20 cellular contexts compared by ENCODE assay signal in genomic region chr7:76342222-76342621, GRCh38. TPM values are rescaled to one million over a fixed set of nuclear protein-coding genes. Genes with fewer than 3 reads are reported as not detected.
DNase-seq lines count a peak whose midpoint lies in the region; ATAC-seq, FAIRE-seq and TF ChIP-seq lines count a peak whose summit lies in the region.
"Had no signal": no experiment of that assay in that cellular context is flagged by ENCODE, and none has a peak within 500 bp of the region (broad histone marks: within the 10 kb centered on the region; RNA-seq: fewer than 3 reads in every experiment).

No MANE protein-coding gene starts in this region.

- H3K27ac ChIP-seq in GM23338 (ENCODE audit: low read depth) (peak overlapping the region; percentile 68), K562 (ENCODE audit: extremely low read depth, low read depth, low read length) (peak overlapping the region; percentile 4; the same call in 2 of the 3 replicates)
- H3K27ac ChIP-seq: prostate gland had no signal

- H4K20me1 ChIP-seq in GM23338 (replicated peaks; ENCODE audit: insufficient read depth) (peaks cover 95% of the 10 kb centered on the region), K562 (replicated peaks; ENCODE audit: control insufficient read depth, insufficient read depth, low read length) (peaks cover 27% of the 10 kb centered on the region)

- H3K4me3 ChIP-seq in GM23338 (no peak overlapping the region), K562 (no peak overlapping the region)
- H3K4me3 ChIP-seq: heart left ventricle, MG63, prostate gland had no signal

- TF ChIP-seq RAD21 in K562 (CRISPR knock-in tag; conservative IDR thresholded peaks at IDR 0.05 in 1 of 2, IDR thresholded peaks at IDR 0.05 in 1 of 2) = no peak

- peak overlapping the region; percentile 1 for H3K27ac Mint-ChIP-seq in activated naive CD4-positive, alpha-beta T cell treated with anti-CD3 and anti-CD28 coated beads, Interleukin-2, amount 10 ng/mL, durations not matched to agents 7 days and 5 days
- H3K27ac Mint-ChIP-seq in GM23338 (no peak overlapping the region; the same call in 1 of the 2 replicates), progenitor cell of endocrine pancreas (peak overlapping the region; percentile 40)

- no peaks in the 10 kb centered on the region for H3K9me2 ChIP-seq in GM23338 (ENCODE audit: insufficient read depth)

- peaks cover 13% of the 10 kb centered on the region for H3F3A ChIP-seq in GM23338 (replicated peaks; ENCODE audit: low read depth)

- DNase-seq in activated naive CD4-positive, alpha-beta T cell treated with anti-CD3 and anti-CD28 coated beads, Interleukin-2, amount 10 ng/mL, durations not matched to agents 7 days and 5 days = no peak
- DNase-seq in activated naive CD4-positive, alpha-beta T cell treated with Interleukin-2 at 50 U/mL for 16 hours = no peak
- no peak for DNase-seq in GM23338 (ENCODE audit: low spot score)
- no peak for DNase-seq in K562 (ENCODE audit: extremely low read depth in 1 of 4, low spot score in 3 of 4)
- DNase-seq in progenitor cell of endocrine pancreas (ENCODE audit: low spot score, unreplicated experiment) = no peak
- DNase-seq in NCI-H524 (lab: John Stamatoyannopoulos, UW) = no peak
- DNase-seq: activated CD4-positive, alpha-beta T cell treated with anti-CD3 and anti-CD28 coated beads, Interleukin-2, amount 50 U/mL, for 4 hours; amygdala; CD8-positive, alpha-beta memory T cell; cerebellar nuclear complex; DMS79; effector memory CD4-positive, alpha-beta T cell; heart left ventricle; MG63; naive thymus-derived CD4-positive, alpha-beta T cell; NCI-H1694 treated with DMSO at 0.1 percent for 48 hours; NCI-H446 had no signal

- no peak overlapping the region for H2AFZ ChIP-seq in GM23338
- no peak overlapping the region for H2AFZ ChIP-seq in K562 (ENCODE audit: low read depth, low read length)

- H3K36me3 ChIP-seq in GM23338 (ENCODE audit: insufficient read depth) = peaks cover 44% of the 10 kb centered on the region
- peaks cover 91% of the 10 kb centered on the region for H3K36me3 ChIP-seq in K562 (ENCODE audit: control insufficient read depth, insufficient read depth, low read length)
- H3K36me3 ChIP-seq: prostate gland had no signal

- H3K27me3 ChIP-seq in GM23338 (ENCODE audit: insufficient read depth) (no peaks in the 10 kb centered on the region), K562 (ENCODE audit: control insufficient read depth in 2 of 2, insufficient read depth in 2 of 2, low read length in 2 of 2) (no peaks in the 10 kb centered on the region)
- H3K27me3 ChIP-seq: heart left ventricle, MG63 had no signal

- no peak overlapping the region for H3K4me3 Mint-ChIP-seq in activated naive CD4-positive, alpha-beta T cell treated with anti-CD3 and anti-CD28 coated beads, Interleukin-2, amount 10 ng/mL, durations not matched to agents 7 days and 5 days
- H3K4me3 Mint-ChIP-seq in GM23338 = no peak overlapping the region; the same call in 2 of the 3 replicates
- H3K4me3 Mint-ChIP-seq in progenitor cell of endocrine pancreas (ENCODE audit: low read depth) = no peak overlapping the region

- peak; percentile 40 for FAIRE-seq in K562 (lab: Jason Lieb, UNC)

- no peak; the same call in 1 of the 2 replicates for TF ChIP-seq POLR2A in K562 (conservative IDR thresholded peaks at IDR 0.05)

- no peak for TF ChIP-seq CTCF in GM23338 (conservative IDR thresholded peaks at IDR 0.05; ENCODE audit: low read depth in 2 of 2)
- TF ChIP-seq CTCF in K562 (IDR thresholded peaks at IDR 0.05 in 2 of 3, conservative IDR thresholded peaks at IDR 0.05 in 1 of 3; ENCODE audit: insufficient read depth in 2 of 3, low read depth in 1 of 3, low read length in 3 of 3) = no peak
- TF ChIP-seq CTCF in progenitor cell of endocrine pancreas (IDR thresholded peaks at IDR 0.05; ENCODE audit: unreplicated experiment) = no peak

- H3K79me2 ChIP-seq in GM23338 (replicated peaks; ENCODE audit: insufficient read depth) (peaks cover 100% of the 10 kb centered on the region), K562 (ENCODE audit: control insufficient read depth, insufficient read depth, low read length) (peaks cover 100% of the 10 kb centered on the region)

- TSS peak; percentile 5 for BruUV-seq in K562 (replicated peaks; lab: Mats Ljungman, UMichigan)

- no peak overlapping the region for H3K9ac ChIP-seq in K562 (ENCODE audit: insufficient read depth in 1 of 2, low read depth in 2 of 2, low read length in 2 of 2)

- ATAC-seq in GM23338 (no peak), K562 (peak; percentile 27), GM21737 (IDR thresholded peaks at IDR 0.05; ENCODE audit: unreplicated experiment) (no peak), GM19397 (IDR thresholded peaks at IDR 0.05; ENCODE audit: unreplicated experiment) (no peak)
- ATAC-seq: heart left ventricle; naive thymus-derived CD4-positive, alpha-beta T cell had no signal

- H3K36me3 Mint-ChIP-seq in activated naive CD4-positive, alpha-beta T cell treated with anti-CD3 and anti-CD28 coated beads, Interleukin-2, amount 10 ng/mL, durations not matched to agents 7 days and 5 days = peaks cover 58% of the 10 kb centered on the region
- H3K36me3 Mint-ChIP-seq in GM23338 (ENCODE audit: low read depth) (peaks cover 91% of the 10 kb centered on the region), progenitor cell of endocrine pancreas (ENCODE audit: insufficient read depth) (peaks cover 47% of the 10 kb centered on the region)

- H3K4me1 ChIP-seq in GM23338 (ENCODE audit: insufficient read depth) (peaks cover 11% of the 10 kb centered on the region), K562 (replicated peaks in 1 of 2; ENCODE audit: control insufficient read depth in 2 of 2, insufficient read depth in 2 of 2, low read length in 2 of 2) (peaks cover 10 to 24% of the 10 kb centered on the region in 2 experiments; a peak in 4 of 5 replicates)
- H3K4me1 ChIP-seq: prostate gland had no signal

- WGBS in K562 (ENCODE audit: insufficient coverage, low coverage, missing lambda C conversion rate) = 71% methylated on average over 5 of the region's 5 CpGs

- intact Hi-C loops in K562 (cut with micrococcal nuclease) = no loop called here

- H3K27me3 Mint-ChIP-seq in activated naive CD4-positive, alpha-beta T cell treated with anti-CD3 and anti-CD28 coated beads, Interleukin-2, amount 10 ng/mL, durations not matched to agents 7 days and 5 days = no peaks in the 10 kb centered on the region
- H3K27me3 Mint-ChIP-seq in GM23338 (ENCODE audit: insufficient read depth, low read depth, poor library complexity) (peaks cover 13% of the 10 kb centered on the region), progenitor cell of endocrine pancreas (no peaks in the 10 kb centered on the region)
- H3K27me3 Mint-ChIP-seq: CD8-positive, alpha-beta memory T cell; naive thymus-derived CD4-positive, alpha-beta T cell had no signal

- no peak overlapping the region for H3K4me2 ChIP-seq in GM23338
- no peak overlapping the region for H3K4me2 ChIP-seq in K562 (ENCODE audit: insufficient read depth, low read length)

- in situ Hi-C loops in K562 (cut with MboI) = no loop called here

- POLR2A ChIA-PET in K562 (lab: Yijun Ruan, JAX) = interaction anchor here (0.6 to 2.8 kb wide), 6 partner anchors 8 to 108 kb away, joined by 3 to 13 read pairs (median 10); no protein-coding TSS in a partner anchor

- H3K9me1 ChIP-seq in K562 (ENCODE audit: control insufficient read depth, insufficient read depth, low read length) = no peaks in the 10 kb centered on the region

- no peak for TF ChIP-seq EP300 in K562 (IDR thresholded peaks at IDR 0.05; ENCODE audit: low read length)

- H3K4me1 Mint-ChIP-seq in activated naive CD4-positive, alpha-beta T cell treated with anti-CD3 and anti-CD28 coated beads, Interleukin-2, amount 10 ng/mL, durations not matched to agents 7 days and 5 days = peaks cover 37% of the 10 kb centered on the region
- peaks cover 56% of the 10 kb centered on the region for H3K4me1 Mint-ChIP-seq in GM23338
- peaks cover 11% of the 10 kb centered on the region for H3K4me1 Mint-ChIP-seq in progenitor cell of endocrine pancreas (ENCODE audit: low read depth)

- CTCF ChIA-PET in activated naive CD4-positive, alpha-beta T cell treated with anti-CD3 and anti-CD28 coated beads, Interleukin-2, amount 10 ng/mL, durations not matched to agents 7 days and 5 days (lab: Charles Lee) = no interaction called here
- CTCF ChIA-PET in K562 (lab: Yijun Ruan, JAX; ENCODE audit: low intra/inter-chr PET ratio) = no interaction called here

- H3K9me3 ChIP-seq in K562 (replicated peaks; ENCODE audit: control insufficient read depth, insufficient read depth, low read depth, low read length) = no peaks in the 10 kb centered on the region
- H3K9me3 ChIP-seq: heart left ventricle, MG63, prostate gland had no signal

- H3K9me3 Mint-ChIP-seq in activated naive CD4-positive, alpha-beta T cell treated with anti-CD3 and anti-CD28 coated beads, Interleukin-2, amount 10 ng/mL, durations not matched to agents 7 days and 5 days = no peaks in the 10 kb centered on the region
- no peaks in the 10 kb centered on the region for H3K9me3 Mint-ChIP-seq in GM23338
- H3K9me3 Mint-ChIP-seq in progenitor cell of endocrine pancreas (ENCODE audit: low read depth) = no peaks in the 10 kb centered on the region
- H3K9me3 Mint-ChIP-seq: CD8-positive, alpha-beta memory T cell; naive thymus-derived CD4-positive, alpha-beta T cell had no signal

RNA-seq across cellular contexts. Expression of gene YWHAG, which starts 16.6 kb away (rescaled TPM):
- total RNA-seq in GM23338 (2014; rRNA removed; shearing (Covaris generic)) = 179 and 180 TPM in 2 replicates
- 82.2 and 97.0 TPM in 2 replicates for polyA plus RNA-seq in GM23338 (2016; fragmentation: Nextera tagmentation; extraction: Ambion mirVana)
- 60.5 and 71.2 TPM in 2 replicates for total RNA-seq in K562 (2011; cell fraction: chromatin; rRNA removed; ENCODE audit: low replicate concordance)
- total RNA-seq in K562 (2011; cell fraction: nucleolus; rRNA removed) = 39.9 and 41.7 TPM in 2 replicates
- 59.5 and 77.9 TPM in 2 replicates for total RNA-seq in K562 (2011; cell fraction: nucleoplasm; rRNA removed)
- 50.3 and 53.2 TPM in 2 replicates for total RNA-seq in K562 (2014; rRNA removed)
- 144 and 155 TPM in 2 replicates for total RNA-seq in K562 (2014; rRNA removed; fragmentation: Illumina TruSeq; extraction: Trizol)
- total RNA-seq in K562 (2015; rRNA removed; fragmentation: Illumina TruSeq; extraction: Trizol) = 135 and 136 TPM in 2 replicates
- 238 and 246 TPM in 2 replicates for total RNA-seq in K562 (2021)
- 67.6 and 94.5 TPM in 2 replicates for polyA plus RNA-seq in K562 (2011; rRNA removed)
- polyA plus RNA-seq in K562 (2011; cell fraction: cytosol; rRNA removed) = 43.4 and 52.2 TPM in 2 replicates
- 30.1 and 40.2 TPM in 2 replicates for polyA plus RNA-seq in K562 (2011; cell fraction: nucleus; rRNA removed)
- polyA plus RNA-seq in K562 (2012) = 142 and 212 TPM in 2 replicates
- 200 and 204 TPM in 2 replicates for polyA plus RNA-seq in K562 (2014; fragmentation: Illumina TruSeq; extraction: Trizol)
- 10 to 100 TPM; 30.4 to 37.6 TPM for polyA plus RNA-seq in K562 (2014; fragmentation: Nextera tagmentation; extraction: Ambion mirVana)
- 74.9 and 83.6 TPM in 2 replicates for polyA plus RNA-seq in K562 (2014; rRNA removed)
- 142 and 187 TPM in 2 replicates for polyA minus RNA-seq in K562 (2011; rRNA and poly(A)+ RNA removed)
- 110 and 154 TPM in 2 replicates for polyA minus RNA-seq in K562 (2011; cell fraction: cytosol; rRNA and poly(A)+ RNA removed)
- 23.0 and 31.1 TPM in 2 replicates for polyA minus RNA-seq in K562 (2011; cell fraction: nucleus; rRNA and poly(A)+ RNA removed)
- 132 and 136 TPM in 2 replicates for total RNA-seq in progenitor cell of endocrine pancreas

RNA-seq across cellular contexts. Expression of gene HSPB1, which starts 39.7 kb away (rescaled TPM):
- total RNA-seq in GM23338 (2014; rRNA removed; shearing (Covaris generic)) = 47.5 and 48.1 TPM in 2 replicates
- polyA plus RNA-seq in GM23338 (2016; fragmentation: Nextera tagmentation; extraction: Ambion mirVana) (437 and 458 TPM in 2 replicates), K562 (2011; rRNA removed) (44.8 and 88.9 TPM in 2 replicates), K562 (2014; fragmentation: Illumina TruSeq; extraction: Trizol) (258 and 607 TPM in 2 replicates), K562 (2014; fragmentation: Nextera tagmentation; extraction: Ambion mirVana) (100 to 1,000 TPM in 1 of 2 experiments, 10 to 100 TPM in 1; 97.3 to 128 TPM), K562 (2014; rRNA removed) (283 and 298 TPM in 2 replicates)
- total RNA-seq in K562 (2011; cell fraction: chromatin; rRNA removed; ENCODE audit: low replicate concordance) = 7.2 and 18.6 TPM in 2 replicates
- 37.0 and 39.4 TPM in 2 replicates for total RNA-seq in K562 (2011; cell fraction: nucleolus; rRNA removed)
- total RNA-seq in K562 (2011; cell fraction: nucleoplasm; rRNA removed) = 25.3 and 28.7 TPM in 2 replicates
- total RNA-seq in K562 (2014; rRNA removed) (138 and 216 TPM in 2 replicates), K562 (2014; rRNA removed; fragmentation: Illumina TruSeq; extraction: Trizol) (16.0 and 27.1 TPM in 2 replicates), K562 (2015; rRNA removed; fragmentation: Illumina TruSeq; extraction: Trizol) (180 TPM in 2 replicates), K562 (2021) (522 and 565 TPM in 2 replicates), progenitor cell of endocrine pancreas (111 and 118 TPM in 2 replicates)
- polyA plus RNA-seq in K562 (2011; cell fraction: cytosol; rRNA removed) = 114 and 636 TPM in 2 replicates
- polyA plus RNA-seq in K562 (2011; cell fraction: nucleus; rRNA removed) = 55.5 and 127 TPM in 2 replicates
- polyA plus RNA-seq in K562 (2012) = 343 and 551 TPM in 2 replicates
- polyA minus RNA-seq in K562 (2011; rRNA and poly(A)+ RNA removed) = 7.3 and 10.1 TPM in 2 replicates
- polyA minus RNA-seq in K562 (2011; cell fraction: cytosol; rRNA and poly(A)+ RNA removed) = 107 and 110 TPM in 2 replicates
- polyA minus RNA-seq in K562 (2011; cell fraction: nucleus; rRNA and poly(A)+ RNA removed) = 19.9 and 22.8 TPM in 2 replicates
